In the genomic region with DNA sequence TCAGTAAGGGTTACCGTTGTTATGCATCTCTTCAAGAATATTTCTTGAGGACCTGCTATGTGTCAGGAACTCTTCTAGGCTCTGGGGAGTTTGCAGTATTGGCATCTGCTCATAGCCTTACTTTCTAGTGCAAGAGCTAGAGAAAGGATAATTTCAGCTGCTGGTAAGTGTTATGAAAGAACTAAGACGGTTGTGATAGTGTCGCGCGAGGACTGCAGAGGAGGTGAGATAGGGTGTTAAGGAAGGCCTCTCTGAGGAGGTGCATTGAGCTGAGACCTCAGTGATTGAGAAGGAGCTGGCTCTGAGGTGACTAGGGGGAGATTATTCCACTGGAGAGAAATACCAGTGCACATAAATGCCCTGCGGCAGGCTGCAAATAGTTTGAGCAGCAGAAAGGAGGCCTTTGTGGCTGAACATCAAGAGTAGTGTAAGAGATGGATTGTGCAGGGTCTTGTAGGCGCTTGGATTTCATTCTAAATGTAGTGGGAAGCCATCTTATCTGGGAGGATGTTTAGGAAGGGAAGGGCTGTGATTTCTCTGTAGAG, we compare ENCODE assay signal across 8 cellular contexts. TPM values are rescaled to one million over a fixed set of nuclear protein-coding genes. Genes with fewer than 3 reads are reported as not detected.
A peak's percentile ranks its signal among the peaks of the same experiment; 100 is the strongest.
DNase-seq lines count a peak whose midpoint lies in the region; TF ChIP-seq lines count a peak whose summit lies in the region.

No MANE protein-coding gene starts in this region.

- no peak for DNase-seq in GM12864 (ENCODE audit: low read depth)
- peak; percentile 44 for DNase-seq in MV-4-11 (lab: John Stamatoyannopoulos, UW)
- DNase-seq in breast epithelium (ENCODE audit: low spot score in 2 of 2), result no peak
- no peak for DNase-seq in hypothalamus (lab: John Stamatoyannopoulos, UW)
- no peak for DNase-seq in NCI-H146 treated with DMSO at 0.1 percent for 48 hours (lab: John Stamatoyannopoulos, UW; ENCODE audit: unreplicated experiment)
- DNase-seq in HuH-7 (ENCODE audit: low spot score), result no peak
- DNase-seq in NCI-H1105 treated with DMSO at 0.1 percent for 48 hours (lab: John Stamatoyannopoulos, UW), result no peak

- H3K27ac ChIP-seq in breast epithelium, result peak overlapping the region; percentile 85 to 94

- H3K36me3 ChIP-seq in breast epithelium, result no peaks in the 10 kb centered on the region

- TF ChIP-seq CTCF in GM12864 (IDR thresholded peaks at IDR 0.05; ENCODE audit: low read depth, low read length, missing control alignments) (no peak), breast epithelium (IDR thresholded peaks at IDR 0.05) (no peak)

- H3K4me3 ChIP-seq in GM12864 (ENCODE audit: low read depth, low read length) (peak overlapping the region; percentile 83), breast epithelium (peak overlapping the region; percentile 83 to 100 (median 100)), mononuclear cell (ENCODE audit: low read length) (peak overlapping the region; percentile 70)

- H3K9me3 ChIP-seq in breast epithelium, result no peaks in the 10 kb centered on the region
- no peaks in the 10 kb centered on the region for H3K9me3 ChIP-seq in mononuclear cell (ENCODE audit: low read depth, low read length)

- no peak for TF ChIP-seq POLR2A in breast epithelium (IDR thresholded peaks at IDR 0.05)

- H3K27me3 ChIP-seq in breast epithelium, result no peaks in the 10 kb centered on the region
- no peaks in the 10 kb centered on the region for H3K27me3 ChIP-seq in mononuclear cell (ENCODE audit: insufficient read depth, low read length)

- intact Hi-C loops in breast epithelium (cut with DNase I; ENCODE audit: low total_unique reads), result no loop called here

- H3K4me1 ChIP-seq in breast epithelium (peaks cover 6 to 8% of the 10 kb centered on the region in 2 donors), mononuclear cell (ENCODE audit: insufficient read depth, low read length) (peaks cover 22% of the 10 kb centered on the region)

RNA-seq across cellular contexts. Expression of a gene that starts 0.8 kb away (rescaled TPM):
- total RNA-seq in breast epithelium, result 10 to 100 TPM; 17.3 to 36.4 (median 19.7) TPM
- 26.4 TPM for total RNA-seq in mononuclear cell

RNA-seq across cellular contexts. Expression of a gene that starts 18.4 kb away (rescaled TPM):
- 100 to 1,000 TPM; 137 to 153 (median 152) TPM for total RNA-seq in breast epithelium
- 213 TPM for total RNA-seq in mononuclear cell

RNA-seq across cellular contexts. Expression of a gene that starts 30.8 kb away (rescaled TPM):
- 100 to 1,000 TPM; 133 to 162 (median 147) TPM for total RNA-seq in breast epithelium
- 34.3 TPM for total RNA-seq in mononuclear cell

RNA-seq across cellular contexts. Expression of a gene that starts 30.9 kb away (rescaled TPM):
- total RNA-seq in breast epithelium (10 to 100 TPM; 13.0 to 28.1 (median 23.3) TPM), mononuclear cell (27.0 TPM)
